8 cellular contexts compared by ENCODE assay signal in the genomic region with DNA sequence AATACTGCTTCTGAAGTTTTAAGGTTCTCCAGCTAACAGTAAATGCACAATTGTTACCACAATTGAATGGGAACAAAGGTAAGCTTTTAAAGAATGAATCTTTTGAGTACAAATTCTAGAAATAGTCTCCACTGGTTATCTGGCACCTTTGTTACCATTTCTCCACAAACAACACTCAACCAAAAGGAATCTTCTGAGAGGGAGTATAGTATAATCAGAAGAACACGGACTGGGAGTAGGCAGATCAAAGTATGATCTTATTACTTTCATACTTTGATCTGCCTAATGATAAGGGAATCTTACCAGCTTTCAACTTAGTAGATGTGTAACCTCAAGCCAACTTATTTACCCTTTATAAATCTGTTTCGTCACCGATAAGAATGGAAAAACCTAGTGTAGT. TPM values are rescaled to one million over a fixed set of nuclear protein-coding genes. Genes with fewer than 3 reads are reported as not detected.
DNase-seq lines count a peak whose midpoint lies in the region; TF ChIP-seq lines count a peak whose summit lies in the region.

No MANE protein-coding gene starts in this region.

- no peak overlapping the region for H3K9ac ChIP-seq in MM.1S (ENCODE audit: low read length)

- in situ Hi-C loops in GM13976 (cut with MboI; ENCODE audit: low sequenced_read_pairs, unreplicated experiment), result no loop called here

- H2AFZ ChIP-seq in MM.1S (ENCODE audit: low read length), result no peak overlapping the region

- H3K4me1 ChIP-seq in CD4-positive, alpha-beta memory T cell (ENCODE audit: insufficient read depth, low read length), result peaks cover 46% of the 10 kb centered on the region
- H3K4me1 ChIP-seq in MM.1S (ENCODE audit: low read length), result peaks cover 17% of the 10 kb centered on the region

- peaks cover 12% of the 10 kb centered on the region for H3F3A ChIP-seq in MM.1S (ENCODE audit: insufficient read depth, low read length)

- intact Hi-C loops in CD4-positive, alpha-beta memory T cell (cut with micrococcal nuclease), result loop anchor here (5.0 kb wide), 2 partner anchors 309 to 1026 kb away; partner anchors contain the start of genes FAM210A and RNMT

- H3K9me3 Mint-ChIP-seq in CD4-positive, alpha-beta memory T cell, result no peaks in the 10 kb centered on the region
- H3K9me3 Mint-ChIP-seq in nephron progenitor cell, result no peaks in the 10 kb centered on the region

- H4K20me1 ChIP-seq in MM.1S (ENCODE audit: insufficient read depth, low read length), result peaks cover 3% of the 10 kb centered on the region; the same call in 1 of the 2 replicates

- H3K79me2 ChIP-seq in MM.1S (ENCODE audit: low read length), result peaks cover 53% of the 10 kb centered on the region

- CTCF ChIA-PET in CD4-positive, alpha-beta memory T cell (lab: Charles Lee; ENCODE audit: partially characterized antibody), result interaction anchor here (0.6 to 3.0 kb wide), 3 partner anchors 25 to 308 kb away, joined by 3 to 12 read pairs (median 7); no protein-coding TSS in a partner anchor

- H3K4me2 ChIP-seq in MM.1S (ENCODE audit: low read depth, low read length), result peak overlapping the region; percentile 77

- no peaks in the 10 kb centered on the region for H3K27me3 Mint-ChIP-seq in CD4-positive, alpha-beta memory T cell
- peaks cover 3% of the 10 kb centered on the region for H3K27me3 Mint-ChIP-seq in nephron progenitor cell (ENCODE audit: low read depth, poor library complexity)

- POLR2A ChIA-PET in CD4-positive, alpha-beta memory T cell (lab: Charles Lee; ENCODE audit: partially characterized antibody), result interaction anchor here (1.2 to 4.4 kb wide), 5 partner anchors 10 to 325 kb away, joined by 3 to 40 read pairs (median 11); partner anchors contain the start of genes AFG3L2, CEP192 and SEH1L

- peaks cover 32 to 55% (median 45%) of the 10 kb centered on the region in 4 donors for H3K4me1 Mint-ChIP-seq in CD4-positive, alpha-beta memory T cell
- peaks cover 41% of the 10 kb centered on the region for H3K4me1 Mint-ChIP-seq in nephron progenitor cell

- no peaks in the 10 kb centered on the region for H3K27me3 ChIP-seq in CD4-positive, alpha-beta memory T cell (ENCODE audit: insufficient read depth, low read length)
- H3K27me3 ChIP-seq in MM.1S (replicated peaks; ENCODE audit: insufficient read depth, low read length), result no peaks in the 10 kb centered on the region

- TF ChIP-seq CTCF in MM.1S (IDR thresholded peaks at IDR 0.05; ENCODE audit: low read length), result no peak
- TF ChIP-seq CTCF in coronary artery (IDR thresholded peaks at IDR 0.05), result no peak
- no peak for TF ChIP-seq CTCF in nephron progenitor cell (IDR thresholded peaks at IDR 0.05)
- TF ChIP-seq CTCF in GM13976 (IDR thresholded peaks at IDR 0.05; ENCODE audit: borderline replicate concordance, control extremely low read depth, extremely low read depth, insufficient read depth, missing control alignments), result no peak

- H3K4me3 ChIP-seq in CD4-positive, alpha-beta memory T cell (ENCODE audit: low read length in 2 of 2), result peak overlapping the region; percentile 82 to 99
- H3K4me3 ChIP-seq in MM.1S (ENCODE audit: low read length) (peak overlapping the region; percentile 86; the same call in 1 of the 2 replicates), coronary artery (peak overlapping the region; percentile 99)

- H3K36me3 Mint-ChIP-seq in CD4-positive, alpha-beta memory T cell, result peaks cover 15 to 48% of the 10 kb centered on the region in 2 donors
- peaks cover 35% of the 10 kb centered on the region for H3K36me3 Mint-ChIP-seq in nephron progenitor cell (ENCODE audit: low read depth)

- no peaks in the 10 kb centered on the region for H3K9me3 ChIP-seq in CD4-positive, alpha-beta memory T cell (ENCODE audit: control insufficient read depth in 1 of 2, low read length in 2 of 2)
- no peaks in the 10 kb centered on the region for H3K9me3 ChIP-seq in MM.1S (replicated peaks; ENCODE audit: insufficient read depth, low read length)

- peak overlapping the region; percentile 89 to 100 (median 96) for H3K27ac Mint-ChIP-seq in CD4-positive, alpha-beta memory T cell
- peak overlapping the region; percentile 100 for H3K27ac Mint-ChIP-seq in nephron progenitor cell

- H3K9me2 ChIP-seq in MM.1S (replicated peaks; ENCODE audit: insufficient read depth, low read length), result no peaks in the 10 kb centered on the region

- H3K4me3 Mint-ChIP-seq in CD4-positive, alpha-beta memory T cell, result peak overlapping the region; percentile 87 to 100 (median 98)
- H3K4me3 Mint-ChIP-seq in nephron progenitor cell, result peak overlapping the region; percentile 99

- DNase-seq in CD4-positive, alpha-beta memory T cell, result no peak
- no peak for DNase-seq in MM.1S
- no peak for DNase-seq in coronary artery (ENCODE audit: low spot score)
- DNase-seq in nephron progenitor cell, result no peak
- DNase-seq in substantia nigra (lab: John Stamatoyannopoulos, UW), result no peak
- DNase-seq in GM13976 (ENCODE audit: low spot score), result no peak
- no peak for DNase-seq in stimulated activated naive CD4-positive, alpha-beta T cell treated with Interleukin-2 at 50 U/mL for 16 hours (lab: John Stamatoyannopoulos, UW)
- no peak for DNase-seq in NCI-H1105 treated with DMSO at 0.1 percent for 48 hours (lab: John Stamatoyannopoulos, UW)

- peak overlapping the region; percentile 93 for H3K27ac ChIP-seq in CD4-positive, alpha-beta memory T cell (ENCODE audit: low read depth, low read length)
- H3K27ac ChIP-seq in MM.1S (ENCODE audit: low read length), result no peak overlapping the region
- H3K27ac ChIP-seq in coronary artery, result no peak overlapping the region
- H3K27ac ChIP-seq in substantia nigra (ENCODE audit: low read depth, low read length, poor library complexity, severe bottlenecking), result no peak overlapping the region

- peaks cover 4% of the 10 kb centered on the region for H3K36me3 ChIP-seq in CD4-positive, alpha-beta memory T cell (ENCODE audit: insufficient read depth, low read length)
- H3K36me3 ChIP-seq in MM.1S (replicated peaks; ENCODE audit: insufficient read depth, low read length), result no peaks in the 10 kb centered on the region; the same call in 1 of the 2 replicates

RNA-seq across cellular contexts. Expression of gene CEP76, which starts 1.4 kb away (rescaled TPM):
- total RNA-seq in CD4-positive, alpha-beta memory T cell, result 10 to 100 TPM in 1 of 2 experiments, 1 to 10 TPM in 1; 9.9 to 13.1 TPM
- polyA plus RNA-seq in CD4-positive, alpha-beta memory T cell, result 1 to 10 TPM; 3.6 to 7.8 TPM

RNA-seq across cellular contexts. Expression of gene PSMG2, which starts 1.7 kb away (rescaled TPM):
- total RNA-seq in CD4-positive, alpha-beta memory T cell, result 10 to 100 TPM; 59.7 to 62.0 TPM
- polyA plus RNA-seq in CD4-positive, alpha-beta memory T cell, result 100 to 1,000 TPM; 119 to 139 TPM

RNA-seq across cellular contexts. Expression of gene SPIRE1, which starts 43.3 kb away (rescaled TPM):
- 1 to 10 TPM; 1.7 to 1.8 TPM for total RNA-seq in CD4-positive, alpha-beta memory T cell
- polyA plus RNA-seq in CD4-positive, alpha-beta memory T cell, result 1 to 10 TPM in 1 of 2 donors, not detected in 1; 3.0 TPM
